Comparison of ENCODE assay signal across 9 cellular contexts in genomic region chr13:40992678-40993077, GRCh38. TPM values are rescaled to one million over a fixed set of nuclear protein-coding genes. Genes with fewer than 3 reads are reported as not detected.
A peak's percentile ranks its signal among the peaks of the same experiment; 100 is the strongest.
DNase-seq lines count a peak whose midpoint lies in the region; ATAC-seq, FAIRE-seq and TF ChIP-seq lines count a peak whose summit lies in the region.
"Had no signal": no experiment of that assay in that cellular context is flagged by ENCODE, and none has a peak within 500 bp of the region (broad histone marks: within the 10 kb centered on the region; RNA-seq: fewer than 3 reads in every experiment).

No MANE protein-coding gene starts in this region.

- intact Hi-C loops in dendritic cell treated with granulocyte-macrophage colony-stimulating factor and Interleukin-4, amounts not matched to agents 40 ng/mL and 50 ng/mL, for 4 days (cut with micrococcal nuclease): no loop called here
- intact Hi-C loops in left cardiac atrium (cut with DNase I): no loop called here

- H3K36me3 Mint-ChIP-seq in dendritic cell treated with granulocyte-macrophage colony-stimulating factor and Interleukin-4, amounts not matched to agents 40 ng/mL and 50 ng/mL, for 4 days (ENCODE audit: low read depth): peaks cover 41% of the 10 kb centered on the region
- H3K36me3 Mint-ChIP-seq in progenitor cell of endocrine pancreas (ENCODE audit: insufficient read depth): peaks cover 6% of the 10 kb centered on the region

- H3K9me3 Mint-ChIP-seq in dendritic cell treated with granulocyte-macrophage colony-stimulating factor and Interleukin-4, amounts not matched to agents 40 ng/mL and 50 ng/mL, for 4 days: no peaks in the 10 kb centered on the region
- H3K9me3 Mint-ChIP-seq in progenitor cell of endocrine pancreas (ENCODE audit: low read depth): peaks cover 3% of the 10 kb centered on the region

- no peak overlapping the region for H3K4me3 Mint-ChIP-seq in dendritic cell treated with granulocyte-macrophage colony-stimulating factor and Interleukin-4, amounts not matched to agents 40 ng/mL and 50 ng/mL, for 4 days
- no peak overlapping the region for H3K4me3 Mint-ChIP-seq in progenitor cell of endocrine pancreas (ENCODE audit: low read depth)

- H3K27me3 Mint-ChIP-seq in dendritic cell treated with granulocyte-macrophage colony-stimulating factor and Interleukin-4, amounts not matched to agents 40 ng/mL and 50 ng/mL, for 4 days: no peaks in the 10 kb centered on the region
- no peaks in the 10 kb centered on the region for H3K27me3 Mint-ChIP-seq in progenitor cell of endocrine pancreas

- H3K4me1 Mint-ChIP-seq in dendritic cell treated with granulocyte-macrophage colony-stimulating factor and Interleukin-4, amounts not matched to agents 40 ng/mL and 50 ng/mL, for 4 days (ENCODE audit: low read depth): peaks cover 54% of the 10 kb centered on the region
- peaks cover 45% of the 10 kb centered on the region for H3K4me1 Mint-ChIP-seq in progenitor cell of endocrine pancreas (ENCODE audit: low read depth)

- H3K27ac Mint-ChIP-seq in dendritic cell treated with granulocyte-macrophage colony-stimulating factor and Interleukin-4, amounts not matched to agents 40 ng/mL and 50 ng/mL, for 4 days: peak overlapping the region; percentile 20
- peak overlapping the region; percentile 97 for H3K27ac Mint-ChIP-seq in progenitor cell of endocrine pancreas

- no peak for TF ChIP-seq CTCF in progenitor cell of endocrine pancreas (IDR thresholded peaks at IDR 0.05; ENCODE audit: unreplicated experiment)

- FAIRE-seq in GM12891 (lab: Jason Lieb, UNC): peak; percentile 38

- no peak for ATAC-seq in HG02840 (IDR thresholded peaks at IDR 0.05; ENCODE audit: low FRiP score, unreplicated experiment)
- ATAC-seq in left cardiac atrium: no peak

- TF ChIP-seq POLR2A in GM12891 (IDR thresholded peaks at IDR 0.05; ENCODE audit: low read depth, low read length): no peak

- DNase-seq in GM12891 (ENCODE audit: insufficient read length, low spot score) (no peak), NCI-H748 (lab: John Stamatoyannopoulos, UW; ENCODE audit: unreplicated experiment) (peak; percentile 25), progenitor cell of endocrine pancreas (ENCODE audit: low spot score, unreplicated experiment) (no peak), LoVo (ENCODE audit: low spot score) (no peak), left cardiac atrium (no peak)
- DNase-seq: activated gamma-delta T cell treated with Interleukin-2 at 50 U/mL for 16 hours, NCI-H1436 treated with DMSO at 0.1 percent for 48 hours had no signal

TF ChIP-seq in GM12891, 5 proteins besides CTCF, POLR2A, EP300 and RAD21:
- TF ChIP-seq POU2F2 (IDR thresholded peaks at IDR 0.05; ENCODE audit: low read depth, low read length) (no peak), TAF1 (IDR thresholded peaks at IDR 0.05; ENCODE audit: low read depth, low read length) (no peak), PAX5 (IDR thresholded peaks at IDR 0.05; ENCODE audit: insufficient read depth, low read length, severe bottlenecking) (no peak), POLR2AphosphoS5 (IDR thresholded peaks at IDR 0.05; ENCODE audit: low read depth, low read length) (no peak)

RNA-seq across cellular contexts. Expression of gene ELF1, which starts 26.4 kb away (rescaled TPM):
- 30.2 TPM for polyA plus RNA-seq in GM12891 (2012; ENCODE audit: low read depth, missing spikeins)
- total RNA-seq in progenitor cell of endocrine pancreas (87.7 and 89.7 TPM in 2 replicates), left cardiac atrium (10 to 100 TPM; 40.1 to 50.7 TPM)
